1 cellular context compared by ENCODE assay signal in genomic region chrX:30652527-30653414, GRCh38.
TF ChIP-seq lines count a peak whose summit lies in the region.

No MANE protein-coding gene starts in this region.

TF ChIP-seq in WTC11, 78 proteins besides CTCF, POLR2A, EP300 and RAD21 (continued from another document):
- TF ChIP-seq ZNF425 (CRISPR knock-in tag; conservative IDR thresholded peaks at IDR 0.05) (no peak), MAX (CRISPR knock-in tag; IDR thresholded peaks at IDR 0.05) (peak; percentile 66), FOXK1 (CRISPR knock-in tag; IDR thresholded peaks at IDR 0.05) (0 out of 2 replicates have a peak, but pooled peaks have one; percentile 15), NFATC4 (CRISPR knock-in tag; IDR thresholded peaks at IDR 0.05) (no peak), ZNF532 (CRISPR knock-in tag; IDR thresholded peaks at IDR 0.05; ENCODE audit: borderline replicate concordance) (no peak), FOXP4 (CRISPR knock-in tag; IDR thresholded peaks at IDR 0.05) (no peak), SMAD3 (CRISPR knock-in tag; IDR thresholded peaks at IDR 0.05; ENCODE audit: borderline replicate concordance) (no peak), USF1 (CRISPR knock-in tag; IDR thresholded peaks at IDR 0.05) (peak; percentile 95), FOXJ3 (CRISPR knock-in tag; IDR thresholded peaks at IDR 0.05; ENCODE audit: borderline replicate concordance) (no peak), SOX15 (CRISPR knock-in tag; IDR thresholded peaks at IDR 0.05) (no peak), ZNF416 (CRISPR knock-in tag; IDR thresholded peaks at IDR 0.05) (no peak), ZNF138 (CRISPR knock-in tag; conservative IDR thresholded peaks at IDR 0.05) (no peak), PRDM15 (CRISPR knock-in tag; IDR thresholded peaks at IDR 0.05) (no peak), ARID4B (CRISPR knock-in tag; IDR thresholded peaks at IDR 0.05; ENCODE audit: borderline replicate concordance) (no peak), OVOL2 (CRISPR knock-in tag; IDR thresholded peaks at IDR 0.05; ENCODE audit: borderline replicate concordance) (no peak)
